In the genomic region with DNA sequence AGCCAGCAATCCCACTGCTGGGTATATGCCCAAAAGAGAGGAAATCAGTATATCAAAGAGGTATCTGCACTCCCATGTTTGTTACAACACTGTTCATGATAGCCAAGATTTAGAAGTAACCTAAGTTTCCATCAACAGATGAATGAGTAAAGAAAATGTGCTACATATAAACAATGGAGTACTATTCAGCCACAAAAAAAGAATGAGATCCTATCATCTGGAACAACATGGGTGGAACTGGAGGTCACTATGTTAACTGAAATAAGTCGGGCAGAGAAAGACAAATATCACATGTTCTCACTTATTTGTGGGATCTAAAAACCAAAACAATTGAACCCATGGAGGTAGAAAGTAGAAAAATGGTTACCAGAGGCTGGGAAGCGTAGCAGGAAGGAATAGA, we compare ENCODE assay signal across 37 cellular contexts.
"Had no signal": no experiment of that assay in that cellular context is flagged by ENCODE, and none has a peak within 500 bp of the region (broad histone marks: within the 10 kb centered on the region; RNA-seq: fewer than 3 reads in every experiment).

No MANE protein-coding gene starts in this region.

- H3K9me3 Mint-ChIP-seq: activated CD4-positive, alpha-beta memory T cell treated with anti-CD3 and anti-CD28 coated beads, Interleukin-2, amount 10 ng/mL, durations not matched to agents 7 days and 5 days; activated CD4-positive, alpha-beta T cell treated with anti-CD3 and anti-CD28 coated beads, Interleukin-2, amount 10 ng/mL, durations not matched to agents 7 days and 5 days; activated naive CD4-positive, alpha-beta T cell treated with anti-CD3 and anti-CD28 coated beads, Interleukin-2, amount 10 ng/mL, durations not matched to agents 7 days and 5 days; activated naive CD8-positive, alpha-beta T cell treated with anti-CD3 and anti-CD28 coated beads, Interleukin-2, amount 10 ng/mL, durations not matched to agents 7 days and 5 days; activated naive CD8-positive, alpha-beta T cell treated with anti-CD3 and anti-CD28 coated beads, Interleukin-2, amount 50 U/mL, for 24 hours; activated T-cell treated with anti-CD3 and anti-CD28 coated beads, Interleukin-2, amount 50 U/mL, for 24 hours; activated T-helper 2 cell treated with anti-CD3 and anti-CD28 coated beads, Interferon-gamma antibody, Interleukin-2, Interleukin-4, amounts not matched to agents 10 μg/mL and 5 μg/mL and 100 μg/mL, durations not matched to agents 14 hours and 24 hours and 36 hours; central memory CD8-positive, alpha-beta T cell; T-helper 1 cell treated with Interleukin-12 subunit alpha and Interleukin-12 subunit beta and Interleukin-4 antibody, amounts not matched to agents 30 μg/mL and 1 μg/mL, for 36 hours; T-helper 2 cell treated with Interferon-gamma antibody and Interleukin-4, amounts not matched to agents 5 μg/mL and 100 μg/mL, for 36 hours had no signal

- H3K36me3 ChIP-seq: ascending aorta, cardiac muscle cell had no signal

- DNase-seq: activated CD4-positive, alpha-beta memory T cell treated with anti-CD3 and anti-CD28 coated beads, Interleukin-2, amount 10 ng/mL, durations not matched to agents 7 days and 5 days; activated CD4-positive, alpha-beta T cell treated with anti-CD3 and anti-CD28 coated beads for 1 hour; activated CD4-positive, alpha-beta T cell treated with anti-CD3 and anti-CD28 coated beads for 36 hours; activated CD4-positive, alpha-beta T cell treated with anti-CD3 and anti-CD28 coated beads for 48 hours; activated CD4-positive, alpha-beta T cell treated with anti-CD3 and anti-CD28 coated beads, Interleukin-2, amount 10 ng/mL, durations not matched to agents 7 days and 5 days; activated CD4-positive, alpha-beta T cell treated with anti-CD3 and anti-CD28 coated beads, Interleukin-2, amount 50 U/mL, for 48 hours; activated CD4-positive, CD25-positive, alpha-beta regulatory T cell; activated CD8-positive, alpha-beta memory T cell treated with anti-CD3 and anti-CD28 coated beads for 24 hours; activated CD8-positive, alpha-beta memory T cell treated with anti-CD3 and anti-CD28 coated beads, Interleukin-2, amount 10 ng/mL, durations not matched to agents 7 days and 5 days; activated CD8-positive, alpha-beta memory T cell treated with anti-CD3 and anti-CD28 coated beads, Interleukin-2, amount 50 U/mL, for 48 hours; activated CD8-positive, alpha-beta T cell treated with anti-CD3 and anti-CD28 coated beads, Interleukin-2, amount 10 ng/mL, durations not matched to agents 7 days and 5 days; activated effector memory CD4-positive, alpha-beta T cell treated with Interleukin-2 at 50 U/mL for 16 hours; activated gamma-delta T cell; activated naive CD4-positive, alpha-beta T cell treated with anti-CD3 and anti-CD28 coated beads, Interleukin-2, amount 10 ng/mL, durations not matched to agents 7 days and 5 days; activated naive CD4-positive, alpha-beta T cell treated with Interleukin-2 at 50 U/mL for 16 hours; activated naive CD8-positive, alpha-beta T cell treated with anti-CD3 and anti-CD28 coated beads, Interleukin-2, amount 10 ng/mL, durations not matched to agents 7 days and 5 days; activated naive CD8-positive, alpha-beta T cell treated with anti-CD3 and anti-CD28 coated beads, Interleukin-2, amount 50 U/mL, for 24 hours; activated T-cell treated with anti-CD3 and anti-CD28 coated beads, Interleukin-2, amount 50 U/mL, for 24 hours; activated T-cell treated with anti-CD3 and anti-CD28 coated beads, Interleukin-2, amount 50 U/mL, for 48 hours; amygdala; anterior cingulate cortex; caudate nucleus; cerebellar nuclear complex; T-helper 1 cell; T-helper 2 cell; T-helper 9 cell had no signal

- H3K4me3 Mint-ChIP-seq: activated CD4-positive, alpha-beta memory T cell treated with anti-CD3 and anti-CD28 coated beads, Interleukin-2, amount 10 ng/mL, durations not matched to agents 7 days and 5 days; activated CD4-positive, alpha-beta T cell treated with anti-CD3 and anti-CD28 coated beads for 36 hours; activated CD4-positive, alpha-beta T cell treated with anti-CD3 and anti-CD28 coated beads, Interleukin-2, amount 10 ng/mL, durations not matched to agents 7 days and 5 days; activated CD8-positive, alpha-beta memory T cell treated with anti-CD3 and anti-CD28 coated beads, Interleukin-2, amount 10 ng/mL, durations not matched to agents 7 days and 5 days; activated CD8-positive, alpha-beta T cell treated with anti-CD3 and anti-CD28 coated beads, Interleukin-2, amount 10 ng/mL, durations not matched to agents 7 days and 5 days; activated naive CD4-positive, alpha-beta T cell treated with anti-CD3 and anti-CD28 coated beads, Interleukin-2, amount 10 ng/mL, durations not matched to agents 7 days and 5 days; activated naive CD4-positive, alpha-beta T cell treated with anti-CD3 and anti-CD28 coated beads, Interleukin-2, amount 50 U/mL, for 24 hours; activated naive CD8-positive, alpha-beta T cell; activated naive CD8-positive, alpha-beta T cell treated with anti-CD3 and anti-CD28 coated beads, Interleukin-2, amount 10 ng/mL, durations not matched to agents 7 days and 5 days; activated naive CD8-positive, alpha-beta T cell treated with anti-CD3 and anti-CD28 coated beads, Interleukin-2, amount 50 U/mL, for 24 hours; activated T-cell treated with anti-CD3 and anti-CD28 coated beads, Interleukin-2, amount 50 U/mL, for 24 hours; brain; central memory CD8-positive, alpha-beta T cell; T-helper 1 cell treated with Interleukin-12 subunit alpha and Interleukin-12 subunit beta and Interleukin-4 antibody, amounts not matched to agents 30 μg/mL and 1 μg/mL, for 36 hours; T-helper 2 cell treated with Interferon-gamma antibody and Interleukin-4, amounts not matched to agents 5 μg/mL and 100 μg/mL, for 36 hours had no signal

- H3K27me3 Mint-ChIP-seq: activated CD4-positive, alpha-beta memory T cell treated with anti-CD3 and anti-CD28 coated beads, Interleukin-2, amount 10 ng/mL, durations not matched to agents 7 days and 5 days; activated CD4-positive, alpha-beta T cell treated with anti-CD3 and anti-CD28 coated beads for 36 hours; activated CD4-positive, alpha-beta T cell treated with anti-CD3 and anti-CD28 coated beads, Interleukin-2, amount 10 ng/mL, durations not matched to agents 7 days and 5 days; activated CD8-positive, alpha-beta memory T cell treated with anti-CD3 and anti-CD28 coated beads, Interleukin-2, amount 10 ng/mL, durations not matched to agents 7 days and 5 days; activated naive CD4-positive, alpha-beta T cell treated with anti-CD3 and anti-CD28 coated beads, Interleukin-2, amount 10 ng/mL, durations not matched to agents 7 days and 5 days; activated naive CD4-positive, alpha-beta T cell treated with anti-CD3 and anti-CD28 coated beads, Interleukin-2, amount 50 U/mL, for 24 hours; activated naive CD8-positive, alpha-beta T cell; activated naive CD8-positive, alpha-beta T cell treated with anti-CD3 and anti-CD28 coated beads, Interleukin-2, amount 10 ng/mL, durations not matched to agents 7 days and 5 days; activated naive CD8-positive, alpha-beta T cell treated with anti-CD3 and anti-CD28 coated beads, Interleukin-2, amount 50 U/mL, for 24 hours; activated T-cell treated with anti-CD3 and anti-CD28 coated beads, Interleukin-2, amount 50 U/mL, for 24 hours; central memory CD8-positive, alpha-beta T cell had no signal

- ATAC-seq: activated CD4-positive, alpha-beta T cell treated with anti-CD3 and anti-CD28 coated beads for 36 hours; activated CD4-positive, CD25-positive, alpha-beta regulatory T cell treated with anti-CD3 and anti-CD28 coated beads, Interleukin-2, amount 50 U/mL, for 24 hours; activated CD8-positive, alpha-beta memory T cell treated with anti-CD3 and anti-CD28 coated beads, Interleukin-2, amount 10 ng/mL, durations not matched to agents 7 days and 5 days; activated CD8-positive, alpha-beta T cell treated with anti-CD3 and anti-CD28 coated beads, Interleukin-2, amount 10 ng/mL, durations not matched to agents 7 days and 5 days; activated naive CD8-positive, alpha-beta T cell treated with anti-CD3 and anti-CD28 coated beads, Interleukin-2, amount 50 U/mL, for 24 hours had no signal

- H3K9me3 ChIP-seq: ascending aorta had no signal

- H3K27ac ChIP-seq: cardiac muscle cell, VCaP had no signal

- H3K27me3 ChIP-seq: ascending aorta, cardiac muscle cell had no signal

- H3K27ac Mint-ChIP-seq: activated CD4-positive, alpha-beta memory T cell treated with anti-CD3 and anti-CD28 coated beads, Interleukin-2, amount 10 ng/mL, durations not matched to agents 7 days and 5 days; activated CD4-positive, alpha-beta T cell treated with anti-CD3 and anti-CD28 coated beads for 36 hours; activated CD4-positive, alpha-beta T cell treated with anti-CD3 and anti-CD28 coated beads, Interleukin-2, amount 10 ng/mL, durations not matched to agents 7 days and 5 days; activated CD8-positive, alpha-beta memory T cell treated with anti-CD3 and anti-CD28 coated beads, Interleukin-2, amount 10 ng/mL, durations not matched to agents 7 days and 5 days; activated CD8-positive, alpha-beta T cell treated with anti-CD3 and anti-CD28 coated beads, Interleukin-2, amount 10 ng/mL, durations not matched to agents 7 days and 5 days; activated naive CD4-positive, alpha-beta T cell treated with anti-CD3 and anti-CD28 coated beads, Interleukin-2, amount 10 ng/mL, durations not matched to agents 7 days and 5 days; activated naive CD4-positive, alpha-beta T cell treated with anti-CD3 and anti-CD28 coated beads, Interleukin-2, amount 50 U/mL, for 24 hours; activated naive CD8-positive, alpha-beta T cell; activated naive CD8-positive, alpha-beta T cell treated with anti-CD3 and anti-CD28 coated beads, Interleukin-2, amount 10 ng/mL, durations not matched to agents 7 days and 5 days; activated naive CD8-positive, alpha-beta T cell treated with anti-CD3 and anti-CD28 coated beads, Interleukin-2, amount 50 U/mL, for 24 hours; activated T-cell treated with anti-CD3 and anti-CD28 coated beads, Interleukin-2, amount 50 U/mL, for 24 hours; activated T-helper 2 cell treated with anti-CD3 and anti-CD28 coated beads, Interferon-gamma antibody, Interleukin-2, Interleukin-4, amounts not matched to agents 10 μg/mL and 5 μg/mL and 100 μg/mL, durations not matched to agents 14 hours and 24 hours and 36 hours; brain; T-helper 1 cell treated with Interleukin-12 subunit alpha and Interleukin-12 subunit beta and Interleukin-4 antibody, amounts not matched to agents 30 μg/mL and 1 μg/mL, for 36 hours; T-helper 2 cell treated with Interferon-gamma antibody and Interleukin-4, amounts not matched to agents 5 μg/mL and 100 μg/mL, for 36 hours had no signal

- H3K4me3 ChIP-seq: ascending aorta, cardiac muscle cell had no signal
